Comparison of ENCODE assay signal across 7 cellular contexts in genomic region chr16:89656435-89657121, GRCh38. TPM values are rescaled to one million over a fixed set of nuclear protein-coding genes. Genes with fewer than 3 reads are reported as not detected.
DNase-seq lines count a peak whose midpoint lies in the region; ATAC-seq, FAIRE-seq and TF ChIP-seq lines count a peak whose summit lies in the region.

No MANE protein-coding gene starts in this region.

- 31% methylated on average over 32 of the region's 32 CpGs for WGBS in HUES64

- H3K4me1 ChIP-seq in HUES64 (ENCODE audit: insufficient read depth, low read length), result no peaks in the 10 kb centered on the region
- peaks cover 13% of the 10 kb centered on the region for H3K4me1 ChIP-seq in adipocyte (ENCODE audit: control insufficient read depth, insufficient read depth, low read length)
- H3K4me1 ChIP-seq in keratinocyte (ENCODE audit: control insufficient read depth, extremely low read depth, insufficient read depth, low read length), result peaks cover 13% of the 10 kb centered on the region
- peaks cover 6 to 25% (median 22%) of the 10 kb centered on the region in 5 donors for H3K4me1 ChIP-seq in subcutaneous abdominal adipose tissue (ENCODE audit: control insufficient read depth in 5 of 5, insufficient read depth in 5 of 5, low read length in 5 of 5)

- H3K27ac ChIP-seq in HUES64 (ENCODE audit: low read depth, low read length) (no peak overlapping the region), keratinocyte (ENCODE audit: control insufficient read depth, insufficient read depth, low read length) (peak overlapping the region; percentile 70), subcutaneous abdominal adipose tissue (ENCODE audit: low read depth, low read length) (no peak overlapping the region)

- DNase-seq in adipocyte (ENCODE audit: low read depth) (no peak), keratinocyte (ENCODE audit: low read depth, low spot score) (no peak), NCI-H526 (lab: John Stamatoyannopoulos, UW) (no peak), HTR-8/SVneo (ENCODE audit: insufficient read length, low spot score) (no peak)

- no peaks in the 10 kb centered on the region for H3K9me1 ChIP-seq in keratinocyte (ENCODE audit: control insufficient read depth, extremely low read depth, insufficient read depth, low read length)

- H3K4me2 ChIP-seq in keratinocyte (ENCODE audit: control insufficient read depth, extremely low read depth, insufficient read depth, low read depth, low read length), result peak overlapping the region; percentile 86

- H3K79me2 ChIP-seq in keratinocyte (ENCODE audit: control insufficient read depth, insufficient read depth, low read length), result peaks cover 72% of the 10 kb centered on the region

- FAIRE-seq in keratinocyte (lab: Jason Lieb, UNC) (no peak), HTR-8/SVneo (lab: Jason Lieb, UNC) (no peak)

- peaks cover 32% of the 10 kb centered on the region for H3K36me3 ChIP-seq in HUES64 (ENCODE audit: insufficient read depth, low read length)
- H3K36me3 ChIP-seq in adipocyte (ENCODE audit: control insufficient read depth, insufficient read depth, low read length, severe bottlenecking), result peaks cover 10% of the 10 kb centered on the region
- H3K36me3 ChIP-seq in keratinocyte (ENCODE audit: control insufficient read depth in 2 of 2, extremely low read depth in 1 of 2, insufficient read depth in 2 of 2, low read length in 2 of 2), result peaks cover 15 to 31% of the 10 kb centered on the region in 2 experiments
- peaks cover 0 to 31% (median 14%) of the 10 kb centered on the region in 5 donors for H3K36me3 ChIP-seq in subcutaneous abdominal adipose tissue (ENCODE audit: control insufficient read depth in 5 of 5, insufficient read depth in 5 of 5, low read length in 5 of 5)

- H3K9ac ChIP-seq in HUES64 (ENCODE audit: low read depth, low read length), result peak overlapping the region; percentile 89
- peak overlapping the region; percentile 96 for H3K9ac ChIP-seq in adipocyte (ENCODE audit: low read length)
- peak overlapping the region; percentile 91 for H3K9ac ChIP-seq in keratinocyte (ENCODE audit: control insufficient read depth, extremely low read depth, insufficient read depth, low read length)
- H3K9ac ChIP-seq in subcutaneous abdominal adipose tissue (ENCODE audit: low read length in 5 of 5), result peak overlapping the region in 4 of 5 donors; percentile 82 to 96 (median 90)

- dilution Hi-C loops in keratinocyte (cut with MboI; ENCODE audit: extremely low pct_ligation_motif_present, low sequenced_read_pairs), result no loop called here

- peaks cover 3% of the 10 kb centered on the region for H4K20me1 ChIP-seq in keratinocyte (ENCODE audit: control insufficient read depth, extremely low read depth, insufficient read depth, low read length)

- ATAC-seq in HG02571 (IDR thresholded peaks at IDR 0.05; ENCODE audit: unreplicated experiment), result no peak

- no peak for TF ChIP-seq CTCF in keratinocyte (optimal IDR thresholded peaks at IDR 0.05 in 1 of 3, IDR thresholded peaks at IDR 0.05 in 1 of 3, conservative IDR thresholded peaks at IDR 0.05 in 1 of 3; ENCODE audit: extremely low read depth in 1 of 3, insufficient read depth in 2 of 3, low read length in 3 of 3)

- H2AFZ ChIP-seq in keratinocyte (ENCODE audit: control insufficient read depth, low read length), result no peak overlapping the region

- H3K4me3 ChIP-seq in HUES64 (ENCODE audit: low read length), result peak overlapping the region; percentile 95
- H3K4me3 ChIP-seq in adipocyte (ENCODE audit: low read length), result peak overlapping the region; percentile 99
- peak overlapping the region; percentile 78 to 99 (median 96) for H3K4me3 ChIP-seq in keratinocyte (ENCODE audit: control insufficient read depth in 2 of 3, extremely low read depth in 1 of 3, insufficient read depth in 2 of 3, low read depth in 1 of 3, low read length in 3 of 3)
- H3K4me3 ChIP-seq in subcutaneous abdominal adipose tissue (ENCODE audit: low read depth in 1 of 5, low read length in 5 of 5), result peak overlapping the region; percentile 15 to 93 (median 86)

- no peaks in the 10 kb centered on the region for H3K9me3 ChIP-seq in HUES64 (ENCODE audit: insufficient read depth, low read depth, low read length)
- H3K9me3 ChIP-seq in adipocyte (ENCODE audit: control insufficient read depth, low read length), result no peaks in the 10 kb centered on the region
- no peaks in the 10 kb centered on the region for H3K9me3 ChIP-seq in keratinocyte (ENCODE audit: control insufficient read depth, low read depth, low read length)
- H3K9me3 ChIP-seq in subcutaneous abdominal adipose tissue (ENCODE audit: control insufficient read depth in 5 of 5, low read length in 5 of 5), result no peaks in the 10 kb centered on the region

- H3K27me3 ChIP-seq in HUES64 (ENCODE audit: insufficient read depth, low read length) (no peaks in the 10 kb centered on the region), adipocyte (replicated peaks; ENCODE audit: control insufficient read depth, insufficient read depth, low read length) (no peaks in the 10 kb centered on the region), keratinocyte (ENCODE audit: control insufficient read depth, extremely low read depth, insufficient read depth, low read length) (no peaks in the 10 kb centered on the region), subcutaneous abdominal adipose tissue (ENCODE audit: control insufficient read depth in 5 of 5, insufficient read depth in 4 of 5, low read length in 5 of 5) (no peaks in the 10 kb centered on the region)

RNA-seq across cellular contexts. Expression of gene CHMP1A, which starts 0.9 kb away (rescaled TPM):
- polyA plus RNA-seq in HUES64 (2013, experiment 1 of 2), result 42.9 TPM
- 41.2 TPM for polyA plus RNA-seq in HUES64 (2013, experiment 2 of 2)
- polyA plus RNA-seq in keratinocyte, result 64.1 to 91.7 TPM (median 87.0 TPM) in 3 replicates
- polyA plus RNA-seq in keratinocyte (2011; ENCODE audit: low read depth), result 40.7 TPM
- 49.0 and 104 TPM in 2 replicates for polyA plus RNA-seq in keratinocyte (2011; cell fraction: cytosol; rRNA removed)
- 59.9 and 84.1 TPM in 2 replicates for polyA plus RNA-seq in keratinocyte (2011; cell fraction: nucleus; rRNA removed)
- 70.0 and 92.6 TPM in 2 replicates for polyA plus RNA-seq in keratinocyte (2012; ENCODE audit: low replicate concordance)
- polyA minus RNA-seq in keratinocyte, result 76.1 to 124 TPM (median 99.3 TPM) in 3 replicates
- polyA minus RNA-seq in keratinocyte (2011; cell fraction: cytosol; rRNA and poly(A)+ RNA removed), result 140 TPM
- polyA minus RNA-seq in keratinocyte (2011; cell fraction: nucleus; rRNA and poly(A)+ RNA removed), result 38.9 and 47.2 TPM in 2 replicates

RNA-seq across cellular contexts. Expression of gene SPATA33, which starts 1.1 kb away (rescaled TPM):
- polyA plus RNA-seq in HUES64 (2013, experiment 1 of 2), result 14.7 TPM
- 18.6 TPM for polyA plus RNA-seq in HUES64 (2013, experiment 2 of 2)
- polyA plus RNA-seq in keratinocyte, result 4.5 to 6.0 TPM (median 5.3 TPM) in 3 replicates
- 2.6 TPM for polyA plus RNA-seq in keratinocyte (2011; ENCODE audit: low read depth)
- 2.2 and 3.2 TPM in 2 replicates for polyA plus RNA-seq in keratinocyte (2011; cell fraction: cytosol; rRNA removed)
- 10.7 and 13.5 TPM in 2 replicates for polyA plus RNA-seq in keratinocyte (2011; cell fraction: nucleus; rRNA removed)
- polyA plus RNA-seq in keratinocyte (2012; ENCODE audit: low replicate concordance), result 2.1 and 6.7 TPM in 2 replicates
- 3.3 to 5.0 TPM (median 3.6 TPM) in 3 replicates for polyA minus RNA-seq in keratinocyte
- 3.8 TPM for polyA minus RNA-seq in keratinocyte (2011; cell fraction: cytosol; rRNA and poly(A)+ RNA removed)
- 2.3 and 6.4 TPM in 2 replicates for polyA minus RNA-seq in keratinocyte (2011; cell fraction: nucleus; rRNA and poly(A)+ RNA removed)

RNA-seq across cellular contexts. Expression of gene CDK10, which starts 29.9 kb away (rescaled TPM):
- 48.4 TPM for polyA plus RNA-seq in HUES64 (2013, experiment 1 of 2)
- polyA plus RNA-seq in HUES64 (2013, experiment 2 of 2), result 54.0 TPM
- polyA plus RNA-seq in keratinocyte, result 30.6 to 40.1 TPM (median 37.0 TPM) in 3 replicates
- polyA plus RNA-seq in keratinocyte (2011; ENCODE audit: low read depth), result 43.3 TPM
- polyA plus RNA-seq in keratinocyte (2011; cell fraction: cytosol; rRNA removed), result 9.6 and 19.5 TPM in 2 replicates
- polyA plus RNA-seq in keratinocyte (2011; cell fraction: nucleus; rRNA removed), result 110 and 132 TPM in 2 replicates
- polyA plus RNA-seq in keratinocyte (2012; ENCODE audit: low replicate concordance), result 36.5 and 84.1 TPM in 2 replicates
- 18.9 to 33.6 TPM (median 33.2 TPM) in 3 replicates for polyA minus RNA-seq in keratinocyte
- 76.5 TPM for polyA minus RNA-seq in keratinocyte (2011; cell fraction: cytosol; rRNA and poly(A)+ RNA removed)
- polyA minus RNA-seq in keratinocyte (2011; cell fraction: nucleus; rRNA and poly(A)+ RNA removed), result 25.7 and 28.0 TPM in 2 replicates

RNA-seq across cellular contexts. Expression of gene DPEP1, which starts 43.1 kb away (rescaled TPM):
- polyA plus RNA-seq in HUES64 (2013, experiment 1 of 2), result 1.4 TPM
- polyA plus RNA-seq in HUES64 (2013, experiment 2 of 2), result 1.3 TPM
- 0.09 to 0.13 TPM in 2 of 3 replicates, not detected in the other for polyA plus RNA-seq in keratinocyte
- polyA plus RNA-seq in keratinocyte (2011; ENCODE audit: low read depth), result not detected
- polyA plus RNA-seq in keratinocyte (2011; cell fraction: cytosol; rRNA removed), result not detected in 2 replicates
- polyA plus RNA-seq in keratinocyte (2011; cell fraction: nucleus; rRNA removed), result not detected in 2 replicates
- polyA plus RNA-seq in keratinocyte (2012; ENCODE audit: low replicate concordance), result not detected in 2 replicates
- polyA minus RNA-seq in keratinocyte, result not detected in 3 replicates
- polyA minus RNA-seq in keratinocyte (2011; cell fraction: cytosol; rRNA and poly(A)+ RNA removed), result not detected
- polyA minus RNA-seq in keratinocyte (2011; cell fraction: nucleus; rRNA and poly(A)+ RNA removed), result not detected in 2 replicates

RNA-seq across cellular contexts. Expression of gene SPATA2L, which starts 44.9 kb away (rescaled TPM):
- 5.8 TPM for polyA plus RNA-seq in HUES64 (2013, experiment 1 of 2)
- 5.8 TPM for polyA plus RNA-seq in HUES64 (2013, experiment 2 of 2)
- 1.7 to 3.9 TPM (median 2.8 TPM) in 3 replicates for polyA plus RNA-seq in keratinocyte
- 2.1 TPM for polyA plus RNA-seq in keratinocyte (2011; ENCODE audit: low read depth)
- 1.4 and 4.8 TPM in 2 replicates for polyA plus RNA-seq in keratinocyte (2011; cell fraction: cytosol; rRNA removed)
- 4.5 and 5.6 TPM in 2 replicates for polyA plus RNA-seq in keratinocyte (2011; cell fraction: nucleus; rRNA removed)
- 3.4 and 3.8 TPM in 2 replicates for polyA plus RNA-seq in keratinocyte (2012; ENCODE audit: low replicate concordance)
- 1.6 to 2.9 TPM (median 2.3 TPM) in 3 replicates for polyA minus RNA-seq in keratinocyte
- polyA minus RNA-seq in keratinocyte (2011; cell fraction: cytosol; rRNA and poly(A)+ RNA removed), result 12.9 TPM
- 4.1 and 6.8 TPM in 2 replicates for polyA minus RNA-seq in keratinocyte (2011; cell fraction: nucleus; rRNA and poly(A)+ RNA removed)
